11 cellular contexts compared by ENCODE assay signal in genomic region chr19:38684862-38685665, GRCh38. TPM values are rescaled to one million over a fixed set of nuclear protein-coding genes. Genes with fewer than 3 reads are reported as not detected.
DNase-seq lines count a peak whose midpoint lies in the region; ATAC-seq, FAIRE-seq and TF ChIP-seq lines count a peak whose summit lies in the region.
"Had no signal": no experiment of that assay in that cellular context is flagged by ENCODE, and none has a peak within 500 bp of the region (broad histone marks: within the 10 kb centered on the region; RNA-seq: fewer than 3 reads in every experiment).

No MANE protein-coding gene starts in this region.

- WGBS in GM12878 (ENCODE audit: insufficient coverage, insufficient replicate concordance, low lambda C conversion rate, missing lambda C conversion rate), result 94% methylated on average over 14 of the region's 15 CpGs
- 74% methylated on average over 14 of the region's 15 CpGs for WGBS in right lobe of liver (ENCODE audit: insufficient coverage, low coverage, low lambda C conversion rate, missing lambda C conversion rate)

- H3K27ac ChIP-seq in GM12878 (ENCODE audit: control insufficient read depth, insufficient read depth) (peak overlapping the region; percentile 70), right lobe of liver (peak overlapping the region; percentile 82 to 96 (median 89)), temporal lobe (ENCODE audit: low read depth, low read length) (peak overlapping the region; percentile 47)

- no peak for TF ChIP-seq EP300 in GM12878 (IDR thresholded peaks at IDR 0.05; ENCODE audit: borderline replicate concordance in 1 of 2, control insufficient read depth in 1 of 2, low read depth in 2 of 2, low read length in 2 of 2)

- H3K9me3 Mint-ChIP-seq in T-helper 2 cell treated with Interferon-gamma antibody and Interleukin-4, amounts not matched to agents 5 μg/mL and 100 μg/mL, for 36 hours, result peaks cover 5% of the 10 kb centered on the region

- DNase-seq in T-helper 2 cell treated with Interferon-gamma antibody and Interleukin-4, amounts not matched to agents 5 μg/mL and 100 μg/mL, for 36 hours (ENCODE audit: low spot score), result no peak
- no peak for DNase-seq in T-helper 2 cell
- no peak for DNase-seq in GM12878 (ENCODE audit: low read depth, low spot score)
- no peak for DNase-seq in right lobe of liver
- no peak for DNase-seq in posterior cingulate gyrus

- TF ChIP-seq POLR2A in GM12878 (IDR thresholded peaks at IDR 0.05; ENCODE audit: low read depth, low read length), result no peak
- no peak for TF ChIP-seq POLR2A in right lobe of liver (IDR thresholded peaks at IDR 0.05)

- no peak overlapping the region for H2AFZ ChIP-seq in GM12878 (ENCODE audit: control insufficient read depth, low read depth, low read length)

- POLR2A ChIA-PET in GM12878 (lab: Charles Lee), result interaction anchor here (0.9 to 1.7 kb wide), 2 partner anchors 9 to 37 kb away, joined by 4 to 8 read pairs; partner anchors contain the start of gene ACTN4

- H3K27me3 Mint-ChIP-seq in T-helper 2 cell treated with Interferon-gamma antibody and Interleukin-4, amounts not matched to agents 5 μg/mL and 100 μg/mL, for 36 hours (ENCODE audit: low read depth), result no peaks in the 10 kb centered on the region

- H3K27me3 ChIP-seq in GM12878 (replicated peaks in 1 of 2; ENCODE audit: control insufficient read depth in 2 of 2, insufficient read depth in 2 of 2, low read length in 1 of 2) (no peaks in the 10 kb centered on the region), right lobe of liver (no peaks in the 10 kb centered on the region)

- SMC1A ChIA-PET in GM12878 (lab: Charles Lee; ENCODE audit: uncharacterized antibody, unreplicated experiment), result interaction anchor here (1.2 to 1.4 kb wide), 4 partner anchors 23 to 51 kb away, joined by 3 to 9 read pairs (median 4); partner anchors contain the start of gene ACTN4

- BruUV-seq in GM12878 (replicated peaks; lab: Mats Ljungman, UMichigan), result no TSS peak

- H3K4me1 Mint-ChIP-seq in T-helper 2 cell treated with Interferon-gamma antibody and Interleukin-4, amounts not matched to agents 5 μg/mL and 100 μg/mL, for 36 hours (ENCODE audit: low read depth), result peaks cover 80% of the 10 kb centered on the region

- TF ChIP-seq RAD21 in GM12878 (IDR thresholded peaks at IDR 0.05; ENCODE audit: insufficient read depth, low read depth, low read length), result no peak

- peak overlapping the region; percentile 63 for H3K4me3 Mint-ChIP-seq in T-helper 2 cell treated with Interferon-gamma antibody and Interleukin-4, amounts not matched to agents 5 μg/mL and 100 μg/mL, for 36 hours

- H3K4me1 ChIP-seq in GM12878 (ENCODE audit: control insufficient read depth, insufficient read depth, low read length), result peaks cover 49% of the 10 kb centered on the region
- peaks cover 4 to 65% (median 38%) of the 10 kb centered on the region in 4 donors for H3K4me1 ChIP-seq in right lobe of liver

- CTCF ChIA-PET in GM12878 (lab: Yijun Ruan, JAX), result interaction anchor here (0.6 to 1.5 kb wide), 3 partner anchors 50 to 146 kb away, joined by 4 read pairs; no protein-coding TSS in a partner anchor

- no peaks in the 10 kb centered on the region; the same call in 1 of the 2 replicates for H4K20me1 ChIP-seq in GM12878 (ENCODE audit: control insufficient read depth, insufficient read depth)

- TF ChIP-seq CTCF in GM12878 (IDR thresholded peaks at IDR 0.05 in 2 of 3, conservative IDR thresholded peaks at IDR 0.05 in 1 of 3; ENCODE audit: control insufficient read depth in 2 of 3, extremely low read depth in 1 of 3, insufficient read depth in 1 of 3, low read depth in 3 of 3, low read length in 3 of 3) (no peak), right lobe of liver (IDR thresholded peaks at IDR 0.05) (no peak)

- FAIRE-seq in GM12878 (lab: Jason Lieb, UNC), result no peak
- FAIRE-seq: A204.1, GM18507 had no signal

- peak overlapping the region; percentile 62 for H3K27ac Mint-ChIP-seq in T-helper 2 cell treated with Interferon-gamma antibody and Interleukin-4, amounts not matched to agents 5 μg/mL and 100 μg/mL, for 36 hours

- H3K9ac ChIP-seq in GM12878 (ENCODE audit: control insufficient read depth, insufficient read depth, low read length), result 0 out of 2 replicates have a peak overlapping the region, but pooled peaks have one; percentile 9

- in situ Hi-C loops in GM12878 (cut with MboI), result no loop called here

- H3K9me3 ChIP-seq in GM12878 (replicated peaks; ENCODE audit: control insufficient read depth, insufficient read depth, low read length), result no peaks in the 10 kb centered on the region
- no peaks in the 10 kb centered on the region for H3K9me3 ChIP-seq in right lobe of liver
- H3K9me3 ChIP-seq: mucosa of descending colon had no signal

- intact Hi-C loops in GM12878 (cut with micrococcal nuclease; ENCODE audit: unreplicated experiment), result loop anchor here (5.0 kb wide), 1 partner anchor 38 kb away; the partner anchor contains the start of gene ACTN4
- intact Hi-C loops in right lobe of liver (cut with DNase I), result no loop called here
- intact Hi-C loops in posterior cingulate gyrus (cut with DNase I), result no loop called here

- no peak for ATAC-seq in GM12878
- ATAC-seq in right lobe of liver, result no peak
- ATAC-seq in HG03175 (IDR thresholded peaks at IDR 0.05; ENCODE audit: unreplicated experiment), result no peak
- no peak for ATAC-seq in GM19455 (IDR thresholded peaks at IDR 0.05; ENCODE audit: unreplicated experiment)

- H3K36me3 ChIP-seq in GM12878 (ENCODE audit: control insufficient read depth in 2 of 2, insufficient read depth in 2 of 2, low read length in 1 of 2) (peaks cover 0 to 9% of the 10 kb centered on the region in 2 experiments; a peak in 2 of 4 replicates), right lobe of liver (no peaks in the 10 kb centered on the region)

- H3K79me2 ChIP-seq in GM12878 (ENCODE audit: control insufficient read depth, insufficient read depth, low read length), result peaks cover 77% of the 10 kb centered on the region

- H3K4me3 ChIP-seq in GM12878 (0 out of 2 replicates have a peak overlapping the region, but pooled peaks have one; percentile 6), right lobe of liver (no peak overlapping the region)

- RAD21 ChIA-PET in GM12878 (lab: Charles Lee; ENCODE audit: unreplicated experiment), result interaction anchor here (1.5 kb wide), 1 partner anchor 66 kb away, joined by 4 read pairs; the partner anchor contains the start of gene EIF3K

- H3K4me2 ChIP-seq in GM12878 (ENCODE audit: control insufficient read depth, insufficient read depth), result peak overlapping the region; percentile 19

- peaks cover 45% of the 10 kb centered on the region for H3K36me3 Mint-ChIP-seq in T-helper 2 cell treated with Interferon-gamma antibody and Interleukin-4, amounts not matched to agents 5 μg/mL and 100 μg/mL, for 36 hours (ENCODE audit: low read depth)

TF ChIP-seq in GM12878, 131 proteins besides CTCF, POLR2A, EP300 and RAD21:
- no peak for TF ChIP-seq SUPT20H (IDR thresholded peaks at IDR 0.05; ENCODE audit: borderline replicate concordance, control insufficient read depth, low read depth, low read length)

RNA-seq across cellular contexts. Expression of gene ACTN4, which starts 37.6 kb away (rescaled TPM):
- total RNA-seq in GM12878 (2013; cell fraction: nucleolus; rRNA removed), result 94.9 and 116 TPM in 2 replicates
- total RNA-seq in GM12878 (2014; rRNA removed) (131 and 173 TPM in 2 replicates), GM12878 (2014; rRNA removed; fragmentation: Illumina TruSeq; extraction: Trizol) (26.9 and 30.4 TPM in 2 replicates), GM12878 (2021) (278 and 293 TPM in 2 replicates), right lobe of liver (100 to 1,000 TPM; 142 to 306 (median 201) TPM), temporal lobe (51.9 TPM)
- polyA plus RNA-seq in GM12878 (2011; ENCODE audit: low read depth), result 84.3 TPM
- polyA plus RNA-seq in GM12878 (2011; rRNA removed) (40.0 and 127 TPM in 2 replicates), GM12878 (2014; fragmentation: Illumina TruSeq; extraction: Trizol) (99.2 and 135 TPM in 2 replicates), GM12878 (2014; fragmentation: Nextera tagmentation; extraction: Ambion mirVana) (1 to 10 TPM; 2.4 to 6.7 TPM), GM12878 (2014; rRNA removed) (123 and 187 TPM in 2 replicates), GM12878 (2016; fragmentation: Nextera tagmentation; extraction: Ambion mirVana) (10 to 100 TPM; 37.9 to 45.7 TPM)
- polyA plus RNA-seq in GM12878 (2011; cell fraction: cytosol; rRNA removed), result 71.1 and 76.5 TPM in 2 replicates
- polyA plus RNA-seq in GM12878 (2011; cell fraction: nucleus; rRNA removed), result 300 and 637 TPM in 2 replicates
- 113 and 154 TPM in 2 replicates for polyA plus RNA-seq in GM12878 (2012)
- polyA minus RNA-seq in GM12878 (2011; rRNA and poly(A)+ RNA removed), result 59.8 and 89.6 TPM in 2 replicates
- polyA minus RNA-seq in GM12878 (2011; cell fraction: cytosol; rRNA and poly(A)+ RNA removed), result 39.3 and 47.6 TPM in 2 replicates
- polyA minus RNA-seq in GM12878 (2011; cell fraction: nucleus; rRNA and poly(A)+ RNA removed), result 27.4 and 67.4 TPM in 2 replicates

RNA-seq across cellular contexts. Expression of gene CAPN12, which starts 59.2 kb away (rescaled TPM):
- 9.3 and 10.9 TPM in 2 replicates for total RNA-seq in GM12878 (2013; cell fraction: nucleolus; rRNA removed)
- 2.8 and 4.1 TPM in 2 replicates for total RNA-seq in GM12878 (2014; rRNA removed)
- total RNA-seq in GM12878 (2014; rRNA removed; fragmentation: Illumina TruSeq; extraction: Trizol), result 1.5 and 1.7 TPM in 2 replicates
- 3.0 and 5.1 TPM in 2 replicates for total RNA-seq in GM12878 (2021)
- 4.9 TPM for polyA plus RNA-seq in GM12878 (2011; ENCODE audit: low read depth)
- 1.7 and 2.0 TPM in 2 replicates for polyA plus RNA-seq in GM12878 (2011; rRNA removed)
- polyA plus RNA-seq in GM12878 (2011; cell fraction: cytosol; rRNA removed), result 2.8 and 3.4 TPM in 2 replicates
- polyA plus RNA-seq in GM12878 (2011; cell fraction: nucleus; rRNA removed), result 29.8 and 48.9 TPM in 2 replicates
- polyA plus RNA-seq in GM12878 (2012), result 8.1 and 12.4 TPM in 2 replicates
- 2.7 and 3.1 TPM in 2 replicates for polyA plus RNA-seq in GM12878 (2014; fragmentation: Illumina TruSeq; extraction: Trizol)
- polyA plus RNA-seq in GM12878 (2014; fragmentation: Nextera tagmentation; extraction: Ambion mirVana), result 1 to 10 TPM; 1.2 to 2.0 TPM
- polyA plus RNA-seq in GM12878 (2014; rRNA removed), result 4.6 and 7.3 TPM in 2 replicates
- polyA plus RNA-seq in GM12878 (2016; fragmentation: Nextera tagmentation; extraction: Ambion mirVana), result 1 to 10 TPM in 1 of 2 experiments, under 1 TPM in 1; 0.64 to 1.9 TPM
- polyA minus RNA-seq in GM12878 (2011; rRNA and poly(A)+ RNA removed), result 0.51 and 0.62 TPM in 2 replicates
- not detected in 2 replicates for polyA minus RNA-seq in GM12878 (2011; cell fraction: cytosol; rRNA and poly(A)+ RNA removed)
- polyA minus RNA-seq in GM12878 (2011; cell fraction: nucleus; rRNA and poly(A)+ RNA removed), result 1.7 TPM in 2 replicates
- 10 to 100 TPM in 3 of 6 experiments, 1 to 10 TPM in 3; 2.2 to 45.3 (median 16.3) TPM for total RNA-seq in right lobe of liver
- 0.25 TPM for total RNA-seq in temporal lobe
